ENCODE assay signal across 8 cellular contexts in the genomic region with DNA sequence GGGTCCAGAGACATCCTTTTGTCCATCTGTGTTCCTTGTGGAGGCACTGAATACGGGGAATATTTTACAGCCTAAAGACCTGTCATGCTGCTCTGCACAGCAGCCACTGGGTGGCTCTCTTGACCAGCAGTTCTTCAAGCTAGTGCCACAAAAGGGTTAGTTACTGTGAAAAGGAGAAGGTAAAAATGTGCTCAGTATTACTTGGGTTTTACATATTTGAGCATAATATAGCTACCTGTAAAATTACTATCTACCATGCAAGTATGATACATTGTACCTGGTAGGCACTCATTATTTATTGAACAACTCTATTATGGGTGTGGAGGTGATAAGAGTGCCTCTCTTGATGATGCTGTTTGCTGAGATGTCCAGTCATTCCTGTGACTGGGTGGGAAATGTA. TPM values are rescaled to one million over a fixed set of nuclear protein-coding genes. Genes with fewer than 3 reads are reported as not detected.
A peak's percentile ranks its signal among the peaks of the same experiment; 100 is the strongest.
DNase-seq lines count a peak whose midpoint lies in the region; ATAC-seq and TF ChIP-seq lines count a peak whose summit lies in the region.

No MANE protein-coding gene starts in this region.

- DNase-seq in ELF-1 (ENCODE audit: low read depth, low spot score) (peak; percentile 57), NCI-H82 treated with DMSO at 0.1 percent for 48 hours (lab: John Stamatoyannopoulos, UW; ENCODE audit: unreplicated experiment) (peak; percentile 54), Right ventricle myocardium superior (peak; percentile 56), prostate gland (ENCODE audit: low spot score) (peak; percentile 43)
- DNase-seq in activated naive CD4-positive, alpha-beta T cell treated with anti-CD3 and anti-CD28 coated beads, Interleukin-2, amount 10 ng/mL, durations not matched to agents 7 days and 5 days, result peak; percentile 66
- no peak for DNase-seq in activated CD4-positive, CD25-positive, alpha-beta regulatory T cell (lab: John Stamatoyannopoulos, UW)

- peak; percentile 55 for ATAC-seq in GM19468 (IDR thresholded peaks at IDR 0.05; ENCODE audit: extremely low read depth, unreplicated experiment)
- ATAC-seq in HG03521 (IDR thresholded peaks at IDR 0.05; ENCODE audit: unreplicated experiment), result peak; percentile 75
- peak; percentile 89 for ATAC-seq in Right ventricle myocardium superior (ENCODE audit: poor library complexity)

- no peak for TF ChIP-seq POLR2A in prostate gland (IDR thresholded peaks at IDR 0.05)

- peak; percentile 56 to 89 (median 82) for TF ChIP-seq CTCF in prostate gland (IDR thresholded peaks at IDR 0.05)

- no peak overlapping the region for H3K27ac ChIP-seq in prostate gland

- H3K4me1 Mint-ChIP-seq in activated naive CD4-positive, alpha-beta T cell treated with anti-CD3 and anti-CD28 coated beads, Interleukin-2, amount 10 ng/mL, durations not matched to agents 7 days and 5 days, result no peaks in the 10 kb centered on the region

- H3K9me3 Mint-ChIP-seq in activated naive CD4-positive, alpha-beta T cell treated with anti-CD3 and anti-CD28 coated beads, Interleukin-2, amount 10 ng/mL, durations not matched to agents 7 days and 5 days, result no peaks in the 10 kb centered on the region

- H3K27me3 Mint-ChIP-seq in activated naive CD4-positive, alpha-beta T cell treated with anti-CD3 and anti-CD28 coated beads, Interleukin-2, amount 10 ng/mL, durations not matched to agents 7 days and 5 days, result no peaks in the 10 kb centered on the region

- H3K27ac Mint-ChIP-seq in activated naive CD4-positive, alpha-beta T cell treated with anti-CD3 and anti-CD28 coated beads, Interleukin-2, amount 10 ng/mL, durations not matched to agents 7 days and 5 days, result no peak overlapping the region

- CTCF ChIA-PET in activated naive CD4-positive, alpha-beta T cell treated with anti-CD3 and anti-CD28 coated beads, Interleukin-2, amount 10 ng/mL, durations not matched to agents 7 days and 5 days (lab: Charles Lee), result interaction anchor here (0.6 to 5.7 kb wide), 34 partner anchors 8 to 330 kb away, joined by 3 to 61 read pairs (median 4); no protein-coding TSS in a partner anchor

- intact Hi-C loops in Right ventricle myocardium superior (cut with DNase I) (loop anchor here (5.0 kb wide), 2 partner anchors 231 to 286 kb away; no protein-coding TSS in a partner anchor), prostate gland (cut with DNase I) (loop anchor here (2.0 to 5.0 kb wide), 3 partner anchors 226 to 326 kb away; no protein-coding TSS in a partner anchor)

- H3K4me3 Mint-ChIP-seq in activated naive CD4-positive, alpha-beta T cell treated with anti-CD3 and anti-CD28 coated beads, Interleukin-2, amount 10 ng/mL, durations not matched to agents 7 days and 5 days, result no peak overlapping the region

- no peaks in the 10 kb centered on the region for H3K9me3 ChIP-seq in prostate gland

- H3K27me3 ChIP-seq in prostate gland (replicated peaks; ENCODE audit: insufficient read depth), result no peaks in the 10 kb centered on the region

- 11% methylated on average over 1 of the region's 1 CpG for WGBS in prostate gland

- no peaks in the 10 kb centered on the region for H3K36me3 ChIP-seq in prostate gland

- no peaks in the 10 kb centered on the region for H3K4me1 ChIP-seq in prostate gland (replicated peaks)

- H3K36me3 Mint-ChIP-seq in activated naive CD4-positive, alpha-beta T cell treated with anti-CD3 and anti-CD28 coated beads, Interleukin-2, amount 10 ng/mL, durations not matched to agents 7 days and 5 days, result no peaks in the 10 kb centered on the region

- H3K4me3 ChIP-seq in prostate gland, result no peak overlapping the region

RNA-seq across cellular contexts. Expression of gene FZD5, which starts 23.6 kb away (rescaled TPM):
- total RNA-seq in Right ventricle myocardium superior (4.1 TPM), prostate gland (10 to 100 TPM in 1 of 2 donors, 1 to 10 TPM in 1; 9.1 to 32.7 TPM)

RNA-seq across cellular contexts. Expression of gene CCNYL1, which starts 34.7 kb away (rescaled TPM):
- 8.9 TPM for total RNA-seq in Right ventricle myocardium superior
- 1 to 10 TPM; 5.7 to 9.7 TPM for total RNA-seq in prostate gland

Comparison
In these comparisons a context has a peak if more than half of its experiments do, and no peak if none do; other contexts are left out.
1. DNase-seq: peak in ELF-1 (single experiment), NCI-H82 treated with DMSO at 0.1 percent for 48 hours (single experiment), activated naive CD4-positive, alpha-beta T cell treated with anti-CD3 and anti-CD28 coated beads, Interleukin-2, amount 10 ng/mL, durations not matched to agents 7 days and 5 days (single experiment), Right ventricle myocardium superior (single experiment) and prostate gland (single experiment); none in activated CD4-positive, CD25-positive, alpha-beta regulatory T cell (0 of 4).
2. Peak in every context shown above with its lines, with median percentiles within 50 percentile points of each other: ATAC-seq.